16 cellular contexts compared by ENCODE assay signal in genomic region chr21:43913928-43914327, GRCh38. TPM values are rescaled to one million over a fixed set of nuclear protein-coding genes. Genes with fewer than 3 reads are reported as not detected.
A peak's percentile ranks its signal among the peaks of the same experiment; 100 is the strongest.
DNase-seq lines count a peak whose midpoint lies in the region; ATAC-seq, FAIRE-seq and TF ChIP-seq lines count a peak whose summit lies in the region.
"Had no signal": no experiment of that assay in that cellular context is flagged by ENCODE, and none has a peak within 500 bp of the region (broad histone marks: within the 10 kb centered on the region; RNA-seq: fewer than 3 reads in every experiment).

No MANE protein-coding gene starts in this region.

- ATAC-seq in stimulated activated naive CD8-positive, alpha-beta T cell treated with anti-CD3 and anti-CD28 coated beads, Interleukin-15, Interleukin-2, amounts not matched to agents 100 U/mL and 50 U/mL, for 24 hours = no peak
- ATAC-seq in stimulated activated naive CD8-positive, alpha-beta T cell treated with anti-CD3 and anti-CD28 coated beads, Interleukin-15, amount 100 ng/mL, for 72 hours = no peak
- ATAC-seq in K562 = no peak
- ATAC-seq in stimulated activated memory B cell treated with anti-CD40 and anti-IgM and Interleukin-4, amounts not matched to agents 10 μg/mL and 1 μg/mL and 100 μg/mL, for 72 hours = no peak
- ATAC-seq: T-helper 17 cell had no signal

- H3K4me1 ChIP-seq in K562 (replicated peaks in 1 of 2; ENCODE audit: control insufficient read depth in 2 of 2, insufficient read depth in 2 of 2, low read length in 2 of 2) (peaks cover 29 to 47% of the 10 kb centered on the region in 2 experiments), MM.1S (ENCODE audit: low read length) (peaks cover 14% of the 10 kb centered on the region)

- H3K36me3 Mint-ChIP-seq in stimulated activated memory B cell treated with anti-CD40 and anti-IgM and Interleukin-4, amounts not matched to agents 10 μg/mL and 1 μg/mL and 100 μg/mL, for 72 hours = peaks cover 21% of the 10 kb centered on the region

- H3K9me1 ChIP-seq in K562 (ENCODE audit: control insufficient read depth, insufficient read depth, low read length) = no peaks in the 10 kb centered on the region

- TF ChIP-seq POLR2A in K562 (conservative IDR thresholded peaks at IDR 0.05) = no peak

- CTCF ChIA-PET in K562 (lab: Yijun Ruan, JAX; ENCODE audit: low intra/inter-chr PET ratio) = no interaction called here

- H3K79me2 ChIP-seq in K562 (ENCODE audit: control insufficient read depth, insufficient read depth, low read length) (peaks cover 80% of the 10 kb centered on the region), MM.1S (ENCODE audit: low read length) (peaks cover 95% of the 10 kb centered on the region)

- no peak overlapping the region for H3K27ac Mint-ChIP-seq in stimulated activated naive CD8-positive, alpha-beta T cell treated with anti-CD3 and anti-CD28 coated beads, Interleukin-15, amount 100 ng/mL, for 72 hours
- H3K27ac Mint-ChIP-seq in stimulated activated memory B cell treated with anti-CD40 and anti-IgM and Interleukin-4, amounts not matched to agents 10 μg/mL and 1 μg/mL and 100 μg/mL, for 72 hours = no peak overlapping the region
- H3K27ac Mint-ChIP-seq: activated CD4-positive, alpha-beta T cell treated with anti-CD3 and anti-CD28 coated beads, Interleukin-2, amount 10 ng/mL, durations not matched to agents 7 days and 5 days; IgD-negative memory B cell; T-helper 17 cell had no signal

- peaks cover 11% of the 10 kb centered on the region; the same call in 2 of the 3 replicates for H3K36me3 ChIP-seq in K562 (ENCODE audit: control insufficient read depth, insufficient read depth, low read length)
- H3K36me3 ChIP-seq in MM.1S (replicated peaks; ENCODE audit: insufficient read depth, low read length) = no peaks in the 10 kb centered on the region

- intact Hi-C loops in K562 (cut with micrococcal nuclease) = no loop called here

- H3K4me2 ChIP-seq in K562 (ENCODE audit: insufficient read depth, low read length) = peak overlapping the region; percentile 32
- no peak overlapping the region for H3K4me2 ChIP-seq in MM.1S (ENCODE audit: low read depth, low read length)

- H3F3A ChIP-seq in MM.1S (ENCODE audit: insufficient read depth, low read length) = peaks cover 20% of the 10 kb centered on the region

- H3K4me3 ChIP-seq in K562 (no peak overlapping the region), MM.1S (ENCODE audit: low read length) (no peak overlapping the region)
- H3K4me3 ChIP-seq: tibial artery had no signal

- peak; percentile 78 for FAIRE-seq in K562 (lab: Jason Lieb, UNC)

- TF ChIP-seq EP300 in K562 (IDR thresholded peaks at IDR 0.05; ENCODE audit: low read length) = no peak

- TF ChIP-seq CTCF in K562 (IDR thresholded peaks at IDR 0.05 in 2 of 3, conservative IDR thresholded peaks at IDR 0.05 in 1 of 3; ENCODE audit: insufficient read depth in 2 of 3, low read depth in 1 of 3, low read length in 3 of 3) (no peak), MM.1S (IDR thresholded peaks at IDR 0.05; ENCODE audit: low read length) (no peak)

- POLR2A ChIA-PET in K562 (lab: Yijun Ruan, JAX) = interaction anchor here (0.5 kb wide), 1 partner anchor 42 kb away, joined by 7 read pairs; no protein-coding TSS in a partner anchor

- in situ Hi-C loops in K562 (cut with MboI) = no loop called here

- H3K27me3 ChIP-seq in K562 (ENCODE audit: control insufficient read depth in 2 of 2, insufficient read depth in 2 of 2, low read length in 2 of 2) = no peaks in the 10 kb centered on the region
- H3K27me3 ChIP-seq in MM.1S (replicated peaks; ENCODE audit: insufficient read depth, low read length) = no peaks in the 10 kb centered on the region
- H3K27me3 ChIP-seq: tibial artery had no signal

- peak overlapping the region; percentile 54; the same call in 2 of the 3 replicates for H3K27ac ChIP-seq in K562 (ENCODE audit: extremely low read depth, low read depth, low read length)
- no peak overlapping the region for H3K27ac ChIP-seq in MM.1S (ENCODE audit: low read length)
- H3K27ac ChIP-seq: tibial artery had no signal

- peaks cover 9% of the 10 kb centered on the region in 2 donors for H3K9me3 Mint-ChIP-seq in stimulated activated naive CD8-positive, alpha-beta T cell treated with anti-CD3 and anti-CD28 coated beads, Interleukin-15, amount 100 ng/mL, for 72 hours
- peaks cover 2% of the 10 kb centered on the region for H3K9me3 Mint-ChIP-seq in stimulated activated memory B cell treated with anti-CD40 and anti-IgM and Interleukin-4, amounts not matched to agents 10 μg/mL and 1 μg/mL and 100 μg/mL, for 72 hours

- H3K4me3 Mint-ChIP-seq in stimulated activated naive CD8-positive, alpha-beta T cell treated with anti-CD3 and anti-CD28 coated beads, Interleukin-15, amount 100 ng/mL, for 72 hours = no peak overlapping the region
- no peak overlapping the region for H3K4me3 Mint-ChIP-seq in stimulated activated memory B cell treated with anti-CD40 and anti-IgM and Interleukin-4, amounts not matched to agents 10 μg/mL and 1 μg/mL and 100 μg/mL, for 72 hours
- H3K4me3 Mint-ChIP-seq: activated CD4-positive, alpha-beta T cell treated with anti-CD3 and anti-CD28 coated beads, Interleukin-2, amount 10 ng/mL, durations not matched to agents 7 days and 5 days; IgD-negative memory B cell; T-helper 17 cell had no signal

- H2AFZ ChIP-seq in K562 (ENCODE audit: low read depth, low read length) (no peak overlapping the region), MM.1S (ENCODE audit: low read length) (no peak overlapping the region)

- peak; percentile 28 for DNase-seq in stimulated activated naive CD8-positive, alpha-beta T cell treated with anti-CD3 and anti-CD28 coated beads, Interleukin-15, Interleukin-2, amounts not matched to agents 100 U/mL and 50 U/mL, for 24 hours
- DNase-seq in stimulated activated naive CD8-positive, alpha-beta T cell treated with anti-CD3 and anti-CD28 coated beads, Interleukin-15, amount 100 ng/mL, for 72 hours = no peak
- DNase-seq in K562 (ENCODE audit: extremely low read depth in 1 of 4, low spot score in 3 of 4) (peak in 3 of 4 experiments; percentile 31 to 67 (median 43)), iris pigment epithelial cell (ENCODE audit: low read depth) (peak; percentile 31), MM.1S (no peak), epidermal melanocyte (ENCODE audit: insufficient read length, low spot score) (no peak)
- DNase-seq in activated CD8-positive, alpha-beta memory T cell treated with anti-CD3 and anti-CD28 coated beads, Interleukin-2, amount 50 U/mL, for 4 hours = no peak
- DNase-seq: activated CD4-positive, alpha-beta T cell treated with anti-CD3 and anti-CD28 coated beads, Interleukin-2, amount 10 ng/mL, durations not matched to agents 7 days and 5 days; activated gamma-delta T cell; central memory CD4-positive, alpha-beta T cell; NCI-H1694; NCI-H524 treated with DMSO at 0.1 percent for 48 hours; T-helper 17 cell had no signal

- no peak for TF ChIP-seq RAD21 in K562 (CRISPR knock-in tag; conservative IDR thresholded peaks at IDR 0.05 in 1 of 2, IDR thresholded peaks at IDR 0.05 in 1 of 2)

- H3K4me1 Mint-ChIP-seq in stimulated activated naive CD8-positive, alpha-beta T cell treated with anti-CD3 and anti-CD28 coated beads, Interleukin-15, amount 100 ng/mL, for 72 hours = peaks cover 69% of the 10 kb centered on the region
- peaks cover 46% of the 10 kb centered on the region for H3K4me1 Mint-ChIP-seq in stimulated activated memory B cell treated with anti-CD40 and anti-IgM and Interleukin-4, amounts not matched to agents 10 μg/mL and 1 μg/mL and 100 μg/mL, for 72 hours

- H3K9me2 ChIP-seq in MM.1S (replicated peaks; ENCODE audit: insufficient read depth, low read length) = no peaks in the 10 kb centered on the region

- BruUV-seq in K562 (replicated peaks; lab: Mats Ljungman, UMichigan) = no TSS peak

- WGBS in K562 (ENCODE audit: insufficient coverage, low coverage, missing lambda C conversion rate) = 29% methylated on average over 6 of the region's 6 CpGs

- no peaks in the 10 kb centered on the region for H3K27me3 Mint-ChIP-seq in stimulated activated naive CD8-positive, alpha-beta T cell treated with anti-CD3 and anti-CD28 coated beads, Interleukin-15, amount 100 ng/mL, for 72 hours
- H3K27me3 Mint-ChIP-seq in stimulated activated memory B cell treated with anti-CD40 and anti-IgM and Interleukin-4, amounts not matched to agents 10 μg/mL and 1 μg/mL and 100 μg/mL, for 72 hours = no peaks in the 10 kb centered on the region
- H3K27me3 Mint-ChIP-seq: activated CD4-positive, alpha-beta T cell treated with anti-CD3 and anti-CD28 coated beads, Interleukin-2, amount 10 ng/mL, durations not matched to agents 7 days and 5 days; IgD-negative memory B cell; T-helper 17 cell had no signal

- H3K9ac ChIP-seq in K562 (ENCODE audit: insufficient read depth in 1 of 2, low read depth in 2 of 2, low read length in 2 of 2) (peak overlapping the region in 1 of 2 experiments; percentile 57; a peak in 1 of 4 replicates), MM.1S (ENCODE audit: low read length) (no peak overlapping the region)

- H4K20me1 ChIP-seq in K562 (replicated peaks; ENCODE audit: control insufficient read depth, insufficient read depth, low read length) (no peaks in the 10 kb centered on the region; the same call in 1 of the 2 replicates), MM.1S (ENCODE audit: insufficient read depth, low read length) (no peaks in the 10 kb centered on the region; the same call in none of the 2 replicates)

- H3K9me3 ChIP-seq in K562 (replicated peaks; ENCODE audit: control insufficient read depth, insufficient read depth, low read depth, low read length) (peaks cover 8% of the 10 kb centered on the region), MM.1S (replicated peaks; ENCODE audit: insufficient read depth, low read length) (no peaks in the 10 kb centered on the region)

TF ChIP-seq in K562, 482 proteins besides CTCF, POLR2A, EP300 and RAD21 (continues in another document):
- no peak for TF ChIP-seq NCOR1 (IDR thresholded peaks at IDR 0.05)
- TF ChIP-seq NFRKB (IDR thresholded peaks at IDR 0.05; ENCODE audit: low read depth) = no peak

RNA-seq across cellular contexts. Expression of gene AGPAT3, which starts 48.9 kb away (rescaled TPM):
- total RNA-seq in K562 (2011; cell fraction: chromatin; rRNA removed; ENCODE audit: low replicate concordance) = 91.3 and 152 TPM in 2 replicates
- 92.9 and 103 TPM in 2 replicates for total RNA-seq in K562 (2011; cell fraction: nucleolus; rRNA removed)
- 104 and 106 TPM in 2 replicates for total RNA-seq in K562 (2011; cell fraction: nucleoplasm; rRNA removed)
- 41.3 and 50.4 TPM in 2 replicates for total RNA-seq in K562 (2014; rRNA removed)
- total RNA-seq in K562 (2014; rRNA removed; fragmentation: Illumina TruSeq; extraction: Trizol) = 27.3 and 28.6 TPM in 2 replicates
- 33.7 and 35.7 TPM in 2 replicates for total RNA-seq in K562 (2015; rRNA removed; fragmentation: Illumina TruSeq; extraction: Trizol)
- 88.4 and 90.1 TPM in 2 replicates for total RNA-seq in K562 (2021)
- polyA plus RNA-seq in K562 (2011; rRNA removed) = 48.3 and 63.4 TPM in 2 replicates
- polyA plus RNA-seq in K562 (2011; cell fraction: cytosol; rRNA removed) = 66.5 and 76.4 TPM in 2 replicates
- polyA plus RNA-seq in K562 (2011; cell fraction: nucleus; rRNA removed) = 70.1 and 87.0 TPM in 2 replicates
- polyA plus RNA-seq in K562 (2012) = 42.6 and 65.7 TPM in 2 replicates
- 33.2 and 48.4 TPM in 2 replicates for polyA plus RNA-seq in K562 (2014; fragmentation: Illumina TruSeq; extraction: Trizol)
- polyA plus RNA-seq in K562 (2014; fragmentation: Nextera tagmentation; extraction: Ambion mirVana) = 1 to 10 TPM; 1.5 TPM
- 46.6 and 50.1 TPM in 2 replicates for polyA plus RNA-seq in K562 (2014; rRNA removed)
- polyA minus RNA-seq in K562 (2011; rRNA and poly(A)+ RNA removed) = 40.0 and 57.0 TPM in 2 replicates
- 48.7 and 66.4 TPM in 2 replicates for polyA minus RNA-seq in K562 (2011; cell fraction: cytosol; rRNA and poly(A)+ RNA removed)
- polyA minus RNA-seq in K562 (2011; cell fraction: nucleus; rRNA and poly(A)+ RNA removed) = 26.1 and 32.4 TPM in 2 replicates

Comparison
In these comparisons a context has a peak if more than half of its experiments do, and no peak if none do; other contexts are left out.
1. DNase-seq: peak in stimulated activated naive CD8-positive, alpha-beta T cell treated with anti-CD3 and anti-CD28 coated beads, Interleukin-15, Interleukin-2, amounts not matched to agents 100 U/mL and 50 U/mL, for 24 hours (single experiment), K562 (3 of 4) and iris pigment epithelial cell (single experiment); none in stimulated activated naive CD8-positive, alpha-beta T cell treated with anti-CD3 and anti-CD28 coated beads, Interleukin-15, amount 100 ng/mL, for 72 hours (0 of 2), MM.1S (single experiment), epidermal melanocyte (single experiment) and activated CD8-positive, alpha-beta memory T cell treated with anti-CD3 and anti-CD28 coated beads, Interleukin-2, amount 50 U/mL, for 4 hours (single experiment).